9 cellular contexts compared by ENCODE assay signal in the genomic region with DNA sequence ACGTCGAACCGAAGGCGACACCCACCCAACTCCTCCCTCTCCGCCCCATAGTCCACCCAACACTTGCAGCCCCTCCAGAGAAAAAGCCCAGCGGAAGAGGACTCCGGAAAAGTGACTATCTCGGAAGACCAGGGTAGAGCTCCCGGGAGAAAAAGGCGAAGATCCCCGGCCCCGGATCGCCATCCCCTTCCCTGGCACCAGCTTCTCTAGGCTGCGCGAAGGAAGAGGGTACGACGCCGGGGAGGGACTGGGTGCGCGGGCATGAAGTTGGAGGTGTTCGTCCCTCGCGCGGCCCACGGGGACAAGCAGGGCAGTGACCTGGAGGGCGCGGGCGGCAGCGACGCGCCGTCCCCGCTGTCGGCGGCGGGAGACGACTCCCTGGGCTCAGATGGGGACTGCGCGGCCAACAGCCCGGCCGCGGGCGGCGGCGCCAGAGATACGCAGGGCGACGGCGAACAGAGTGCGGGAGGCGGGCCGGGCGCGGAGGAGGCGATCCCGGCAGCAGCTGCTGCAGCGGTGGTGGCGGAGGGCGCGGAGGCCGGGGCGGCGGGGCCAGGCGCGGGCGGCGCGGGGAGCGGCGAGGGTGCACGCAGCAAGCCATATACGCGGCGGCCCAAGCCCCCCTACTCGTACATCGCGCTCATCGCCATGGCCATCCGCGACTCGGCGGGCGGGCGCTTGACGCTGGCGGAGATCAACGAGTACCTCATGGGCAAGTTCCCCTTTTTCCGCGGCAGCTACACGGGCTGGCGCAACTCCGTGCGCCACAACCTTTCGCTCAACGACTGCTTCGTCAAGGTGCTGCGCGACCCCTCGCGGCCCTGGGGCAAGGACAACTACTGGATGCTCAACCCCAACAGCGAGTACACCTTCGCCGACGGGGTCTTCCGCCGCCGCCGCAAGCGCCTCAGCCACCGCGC. TPM values are rescaled to one million over a fixed set of nuclear protein-coding genes. Genes with fewer than 3 reads are reported as not detected.
A peak's percentile ranks its signal among the peaks of the same experiment; 100 is the strongest.
DNase-seq lines count a peak whose midpoint lies in the region; ATAC-seq and TF ChIP-seq lines count a peak whose summit lies in the region.
"Had no signal": no experiment of that assay in that cellular context is flagged by ENCODE, and none has a peak within 500 bp of the region (broad histone marks: within the 10 kb centered on the region; RNA-seq: fewer than 3 reads in every experiment).

No MANE protein-coding gene starts in this region.

- H3K9me3 Mint-ChIP-seq in activated T-helper 17 cell treated with anti-CD3 and anti-CD28 coated beads, Interleukin-2, amount 50 U/mL, for 72 hours, result no peaks in the 10 kb centered on the region

- peak overlapping the region; percentile 45 for H3K4me3 Mint-ChIP-seq in activated T-helper 17 cell treated with anti-CD3 and anti-CD28 coated beads, Interleukin-2, amount 50 U/mL, for 72 hours

- H3K27ac Mint-ChIP-seq in activated T-helper 17 cell treated with anti-CD3 and anti-CD28 coated beads, Interleukin-2, amount 50 U/mL, for 72 hours, result no peak overlapping the region

- H3K4me3 ChIP-seq in heart right ventricle, result peak overlapping the region in 9 of 10 donors; percentile 18 to 50 (median 43)
- peak overlapping the region; percentile 56 to 75 for H3K4me3 ChIP-seq in stomach smooth muscle (ENCODE audit: low read length in 2 of 2)
- H3K4me3 ChIP-seq: GM12878 had no signal

- H3K4me1 Mint-ChIP-seq in activated T-helper 17 cell treated with anti-CD3 and anti-CD28 coated beads, Interleukin-2, amount 50 U/mL, for 72 hours, result peaks cover 13% of the 10 kb centered on the region

- H3K9me3 ChIP-seq in heart right ventricle, result no peaks in the 10 kb centered on the region
- no peaks in the 10 kb centered on the region for H3K9me3 ChIP-seq in stomach smooth muscle (ENCODE audit: control insufficient read depth in 2 of 2, low read length in 2 of 2)

- intact Hi-C loops in heart right ventricle (cut with DNase I), result no loop called here
- intact Hi-C loops in Right ventricle myocardium inferior (cut with DNase I), result no loop called here

- H3K27me3 ChIP-seq in heart right ventricle (peaks cover 25 to 94% (median 86%) of the 10 kb centered on the region in 7 donors), stomach smooth muscle (ENCODE audit: control insufficient read depth in 1 of 2, insufficient read depth in 2 of 2, low read length in 2 of 2) (peaks cover 12 to 13% of the 10 kb centered on the region in 2 donors)

- H3K36me3 Mint-ChIP-seq in activated T-helper 17 cell treated with anti-CD3 and anti-CD28 coated beads, Interleukin-2, amount 50 U/mL, for 72 hours (ENCODE audit: low read depth), result peaks cover 6% of the 10 kb centered on the region

- no peak overlapping the region for H3K27ac ChIP-seq in heart right ventricle
- H3K27ac ChIP-seq in stomach smooth muscle (ENCODE audit: low read length), result peak overlapping the region; percentile 41

- peaks cover 63% of the 10 kb centered on the region for H3K27me3 Mint-ChIP-seq in activated T-helper 17 cell treated with anti-CD3 and anti-CD28 coated beads, Interleukin-2, amount 50 U/mL, for 72 hours

- H3K4me1 ChIP-seq in heart right ventricle (peaks cover 0 to 36% (median 27%) of the 10 kb centered on the region in 9 donors), stomach smooth muscle (ENCODE audit: control insufficient read depth, insufficient read depth, low read length) (peaks cover 15% of the 10 kb centered on the region)

- peak overlapping the region; percentile 47 to 58 for H3K9ac ChIP-seq in stomach smooth muscle (ENCODE audit: low read length in 2 of 2)

- no peak for TF ChIP-seq CTCF in heart right ventricle (IDR thresholded peaks at IDR 0.05)

- H3K36me3 ChIP-seq in heart right ventricle (no peaks in the 10 kb centered on the region), stomach smooth muscle (ENCODE audit: control insufficient read depth in 2 of 2, insufficient read depth in 2 of 2, low read length in 2 of 2) (no peaks in the 10 kb centered on the region)

- ATAC-seq in heart right ventricle (no peak), Right ventricle myocardium inferior (no peak), HG02588 (IDR thresholded peaks at IDR 0.05; ENCODE audit: unreplicated experiment) (no peak)
- ATAC-seq in activated T-helper 17 cell treated with anti-CD3 and anti-CD28 coated beads, Interleukin-2, amount 50 U/mL, for 72 hours (replicated peaks), result no peak
- ATAC-seq: GM12878 had no signal

- WGBS in heart right ventricle, 2 donors, result 1 to 2% methylated on average over 84 to 111 of the region's 111 CpGs

- DNase-seq in heart right ventricle, result no peak
- DNase-seq in Right ventricle myocardium inferior (ENCODE audit: missing footprints), result no peak
- DNase-seq in iris pigment epithelial cell (ENCODE audit: low read depth), result peak; percentile 37
- DNase-seq in middle frontal gyrus (ENCODE audit: extremely low spot score, low spot score), result no peak
- DNase-seq in NCI-H446 (lab: John Stamatoyannopoulos, UW), result no peak

RNA-seq across cellular contexts. Expression of a gene that starts 0.8 kb away (rescaled TPM):
- total RNA-seq in heart right ventricle (not detected), Right ventricle myocardium inferior (not detected)
- not detected for polyA plus RNA-seq in heart right ventricle
- total RNA-seq in activated T-helper 17 cell treated with anti-CD3 and anti-CD28 coated beads, Interleukin-2, amount 50 U/mL, for 72 hours, result not detected
- polyA plus RNA-seq: GM12878 had no signal
